In genomic region chr1:100606438-100606837, GRCh38 we compare ENCODE assay signal across 8 cellular contexts.
DNase-seq lines count a peak whose midpoint lies in the region; ATAC-seq and TF ChIP-seq lines count a peak whose summit lies in the region.

No MANE protein-coding gene starts in this region.

- no peaks in the 10 kb centered on the region for H3K9me3 ChIP-seq in smooth muscle cell (replicated peaks; ENCODE audit: low read depth)

- H3K4me1 Mint-ChIP-seq in activated CD8-positive, alpha-beta memory T cell treated with anti-CD3 and anti-CD28 coated beads, Interleukin-2, amount 10 ng/mL, durations not matched to agents 7 days and 5 days: no peaks in the 10 kb centered on the region

- 49% methylated on average over 3 of the region's 3 CpGs for WGBS in smooth muscle cell (ENCODE audit: low lambda C conversion rate)

- peak overlapping the region; percentile 46 for H2AFZ ChIP-seq in smooth muscle cell (ENCODE audit: low read depth)

- peaks cover 10% of the 10 kb centered on the region for H3K36me3 Mint-ChIP-seq in activated CD8-positive, alpha-beta memory T cell treated with anti-CD3 and anti-CD28 coated beads, Interleukin-2, amount 10 ng/mL, durations not matched to agents 7 days and 5 days

- H3K27me3 ChIP-seq in foreskin keratinocyte: no peaks in the 10 kb centered on the region
- no peaks in the 10 kb centered on the region for H3K27me3 ChIP-seq in smooth muscle cell (ENCODE audit: low read depth)

- H3K27ac ChIP-seq in foreskin keratinocyte: no peak overlapping the region
- no peak overlapping the region for H3K27ac ChIP-seq in smooth muscle cell (ENCODE audit: low read depth)

- DNase-seq in activated CD8-positive, alpha-beta memory T cell treated with anti-CD3 and anti-CD28 coated beads, Interleukin-2, amount 10 ng/mL, durations not matched to agents 7 days and 5 days: no peak
- no peak for DNase-seq in activated CD8-positive, alpha-beta memory T cell treated with anti-CD3 and anti-CD28 coated beads, Interleukin-2, amount 50 U/mL, for 48 hours
- DNase-seq in RKO (ENCODE audit: low spot score): peak; percentile 43
- no peak for DNase-seq in foreskin keratinocyte
- DNase-seq in smooth muscle cell (lab: John Stamatoyannopoulos, UW; ENCODE audit: unreplicated experiment): no peak
- no peak for DNase-seq in stimulated activated CD4-positive, alpha-beta T cell treated with anti-CD3 and anti-CD28 coated beads, Interleukin-4, amount 100 ng/mL, for 24 hours
- no peak for DNase-seq in activated CD4-positive, CD25-positive, alpha-beta regulatory T cell treated with anti-CD3 and anti-CD28 coated beads, Interleukin-2, amount 50 U/mL, for 72 hours

- TF ChIP-seq CTCF in foreskin keratinocyte (conservative IDR thresholded peaks at IDR 0.05): peak; percentile 47
- peak; percentile 51 for TF ChIP-seq CTCF in smooth muscle cell (IDR thresholded peaks at IDR 0.05; ENCODE audit: borderline replicate concordance, insufficient read depth, poor library complexity, severe bottlenecking)

- H4K20me1 ChIP-seq in smooth muscle cell (ENCODE audit: low read depth): no peaks in the 10 kb centered on the region

- peak overlapping the region; percentile 49 for H3K4me2 ChIP-seq in smooth muscle cell

- no peaks in the 10 kb centered on the region for H3K79me2 ChIP-seq in smooth muscle cell (ENCODE audit: low read depth)

- CTCF ChIA-PET in activated CD8-positive, alpha-beta memory T cell treated with anti-CD3 and anti-CD28 coated beads, Interleukin-2, amount 10 ng/mL, durations not matched to agents 7 days and 5 days (lab: Charles Lee): interaction anchor here (0.8 to 2.3 kb wide), 3 partner anchors 13 to 262 kb away, joined by 3 to 9 read pairs (median 6); no protein-coding TSS in a partner anchor

- H3K27me3 Mint-ChIP-seq in activated CD8-positive, alpha-beta memory T cell treated with anti-CD3 and anti-CD28 coated beads, Interleukin-2, amount 10 ng/mL, durations not matched to agents 7 days and 5 days: peaks cover 17% of the 10 kb centered on the region

- no peak overlapping the region for H3K4me3 ChIP-seq in smooth muscle cell

- no peak overlapping the region for H3K9ac ChIP-seq in smooth muscle cell (ENCODE audit: low read depth)

- H3K9me3 Mint-ChIP-seq in activated CD8-positive, alpha-beta memory T cell treated with anti-CD3 and anti-CD28 coated beads, Interleukin-2, amount 10 ng/mL, durations not matched to agents 7 days and 5 days (ENCODE audit: low read depth): peaks cover 10% of the 10 kb centered on the region

- no peaks in the 10 kb centered on the region for H3F3A ChIP-seq in smooth muscle cell (ENCODE audit: low read depth)

- peak; percentile 55 for ATAC-seq in activated CD8-positive, alpha-beta memory T cell treated with anti-CD3 and anti-CD28 coated beads, Interleukin-2, amount 10 ng/mL, durations not matched to agents 7 days and 5 days
- no peak for ATAC-seq in foreskin keratinocyte
- ATAC-seq in GM18511 (IDR thresholded peaks at IDR 0.05; ENCODE audit: unreplicated experiment): no peak

- no peaks in the 10 kb centered on the region for H3K36me3 ChIP-seq in smooth muscle cell (ENCODE audit: low read depth)

- no peak overlapping the region for H3K4me3 Mint-ChIP-seq in activated CD8-positive, alpha-beta memory T cell treated with anti-CD3 and anti-CD28 coated beads, Interleukin-2, amount 10 ng/mL, durations not matched to agents 7 days and 5 days

- H3K4me1 ChIP-seq in foreskin keratinocyte (no peaks in the 10 kb centered on the region), smooth muscle cell (ENCODE audit: low read depth) (no peaks in the 10 kb centered on the region)

- no peak overlapping the region for H3K27ac Mint-ChIP-seq in activated CD8-positive, alpha-beta memory T cell treated with anti-CD3 and anti-CD28 coated beads, Interleukin-2, amount 10 ng/mL, durations not matched to agents 7 days and 5 days
